In the genomic region with DNA sequence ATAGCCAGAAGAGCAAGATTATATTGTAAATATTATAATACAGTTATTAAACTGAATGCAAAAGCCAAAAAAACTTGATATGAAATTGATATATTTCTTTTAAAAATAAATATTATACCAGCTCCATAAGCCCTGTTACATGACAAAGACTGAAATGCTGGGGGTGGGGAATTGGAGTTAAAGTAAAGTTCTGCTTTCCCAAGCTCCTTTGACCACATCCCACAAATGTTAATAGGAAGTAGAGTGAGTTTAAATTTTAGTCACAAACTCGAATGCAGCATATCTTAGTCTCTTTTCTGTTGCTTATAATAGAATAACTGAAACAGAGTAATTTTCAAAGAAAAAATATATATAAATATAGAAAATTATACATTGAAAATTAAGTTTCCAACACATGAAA, we compare ENCODE assay signal across 14 cellular contexts.
"Had no signal": no experiment of that assay in that cellular context is flagged by ENCODE, and none has a peak within 500 bp of the region (broad histone marks: within the 10 kb centered on the region; RNA-seq: fewer than 3 reads in every experiment).

No MANE protein-coding gene starts in this region.

- H3K4me3 ChIP-seq: adrenal gland, mucosa of descending colon, tibial nerve, uterus had no signal

- DNase-seq: activated CD4-positive, alpha-beta T cell treated with anti-CD3 and anti-CD28 coated beads for 1 hour; activated gamma-delta T cell; adrenal gland; effector memory CD8-positive, alpha-beta T cell; immature natural killer cell; kidney glomerular epithelial cell; left ventricle myocardium superior; mucosa of descending colon; stimulated activated CD8-positive, alpha-beta memory T cell treated with anti-CD3 and anti-CD28 coated beads, Interleukin-4, amount 100 ng/mL, for 48 hours; stimulated activated naive CD4-positive, alpha-beta T cell treated with Interleukin-2 at 50 U/mL for 16 hours; uterus; WERI-Rb-1 had no signal

- H3K36me3 ChIP-seq: adrenal gland, tibial nerve, uterus, WERI-Rb-1 had no signal

- H3K27me3 ChIP-seq: adrenal gland, tibial nerve, uterus had no signal

- H3K9me3 ChIP-seq: adrenal gland, mucosa of descending colon, uterus had no signal

- H3K27ac ChIP-seq: adrenal gland, tibial nerve, uterus, WERI-Rb-1 had no signal

- H3K4me1 ChIP-seq: adrenal gland, tibial nerve, uterus had no signal

- ATAC-seq: activated naive CD4-positive, alpha-beta T cell treated with anti-CD3 and anti-CD28 coated beads, Interleukin-2, amount 50 U/mL, for 72 hours; effector memory CD8-positive, alpha-beta T cell; left ventricle myocardium superior had no signal
